ENCODE assay signal across 8 cellular contexts in the genomic region with DNA sequence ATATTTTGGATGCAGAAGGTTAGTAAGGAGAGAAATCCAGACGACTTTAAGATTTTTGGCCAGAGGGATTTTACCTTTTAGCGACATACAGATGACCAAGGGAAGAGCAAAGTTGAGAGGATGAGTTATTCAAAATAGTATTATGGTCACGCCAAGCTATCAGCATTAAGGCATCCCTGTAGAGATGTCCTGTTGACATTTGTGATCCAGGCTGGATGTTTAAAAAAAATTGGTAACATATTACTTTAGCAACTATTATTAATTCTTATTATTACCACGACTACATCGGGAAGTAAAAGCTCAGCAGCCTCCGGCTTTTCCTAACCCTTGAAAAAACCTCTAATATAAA. TPM values are rescaled to one million over a fixed set of nuclear protein-coding genes. Genes with fewer than 3 reads are reported as not detected.
DNase-seq lines count a peak whose midpoint lies in the region; ATAC-seq and FAIRE-seq lines count a peak whose summit lies in the region.

No MANE protein-coding gene starts in this region.

- peaks cover 45% of the 10 kb centered on the region for H3K4me1 Mint-ChIP-seq in activated naive CD4-positive, alpha-beta T cell treated with anti-CD3 and anti-CD28 coated beads, Interleukin-2, amount 50 U/mL, for 24 hours
- H3K4me1 Mint-ChIP-seq in activated T-helper 2 cell treated with anti-CD3 and anti-CD28 coated beads, Interferon-gamma antibody, Interleukin-2, Interleukin-4, amounts not matched to agents 10 μg/mL and 5 μg/mL and 100 μg/mL, durations not matched to agents 14 hours and 24 hours and 36 hours (ENCODE audit: low read depth), result peaks cover 21% of the 10 kb centered on the region

- H4K91ac ChIP-seq in mesenchymal stem cell (ENCODE audit: low read length), result no peak overlapping the region

- intact Hi-C loops in activated T-helper 2 cell treated with anti-CD3 and anti-CD28 coated beads, Interferon-gamma antibody, Interleukin-2, Interleukin-4, amounts not matched to agents 10 μg/mL and 5 μg/mL and 100 μg/mL, durations not matched to agents 14 hours and 24 hours and 36 hours (cut with micrococcal nuclease), result loop anchor here (1.0 kb wide), 2 partner anchors 30 to 1165 kb away; a partner anchor contains a TSS

- no peak for DNase-seq in activated naive CD4-positive, alpha-beta T cell treated with Interleukin-2 at 50 U/mL for 16 hours
- DNase-seq in activated T-helper 2 cell treated with anti-CD3 and anti-CD28 coated beads, Interferon-gamma antibody, Interleukin-2, Interleukin-4, amounts not matched to agents 10 μg/mL and 5 μg/mL and 100 μg/mL, durations not matched to agents 14 hours and 24 hours and 36 hours (ENCODE audit: low spot score), result no peak
- DNase-seq in mesenchymal stem cell (no peak), NCI-H1436 (lab: John Stamatoyannopoulos, UW) (no peak), GM19239 (ENCODE audit: insufficient read length, low spot score) (no peak)
- no peak for DNase-seq in stimulated activated CD4-positive, alpha-beta T cell treated with anti-CD3 and anti-CD28 coated beads, Interleukin-2, amount 100 ng/mL, for 24 hours

- FAIRE-seq in GM19239 (lab: Jason Lieb, UNC), result no peak

- H3K27ac Mint-ChIP-seq in activated naive CD4-positive, alpha-beta T cell treated with anti-CD3 and anti-CD28 coated beads, Interleukin-2, amount 50 U/mL, for 24 hours, result peak overlapping the region; percentile 99
- H3K27ac Mint-ChIP-seq in activated T-helper 2 cell treated with anti-CD3 and anti-CD28 coated beads, Interferon-gamma antibody, Interleukin-2, Interleukin-4, amounts not matched to agents 10 μg/mL and 5 μg/mL and 100 μg/mL, durations not matched to agents 14 hours and 24 hours and 36 hours, result peak overlapping the region; percentile 92

- no peak overlapping the region for H3K23ac ChIP-seq in mesenchymal stem cell (ENCODE audit: low read length in 2 of 2)

- no peak overlapping the region for H2BK5ac ChIP-seq in mesenchymal stem cell (ENCODE audit: low read depth, low read length, poor library complexity, severe bottlenecking)

- no peak overlapping the region for H3K4ac ChIP-seq in mesenchymal stem cell (ENCODE audit: low read depth in 1 of 2, low read length in 2 of 2)

- H3K27ac ChIP-seq in mesenchymal stem cell (ENCODE audit: low read length, poor library complexity, severe bottlenecking), result no peak overlapping the region

- H2AK5ac ChIP-seq in mesenchymal stem cell (ENCODE audit: low read length, severe bottlenecking), result no peak overlapping the region

- 11% methylated on average over 6 of the region's 6 CpGs for WGBS in mesenchymal stem cell

- no peak overlapping the region for H2AFZ ChIP-seq in mesenchymal stem cell (ENCODE audit: low read depth, low read length)

- H3K18ac ChIP-seq in mesenchymal stem cell (ENCODE audit: low read depth in 1 of 2, low read length in 2 of 2), result no peak overlapping the region

- H3K9me3 Mint-ChIP-seq in activated naive CD4-positive, alpha-beta T cell treated with anti-CD3 and anti-CD28 coated beads, Interleukin-2, amount 50 U/mL, for 24 hours, result no peaks in the 10 kb centered on the region
- H3K9me3 Mint-ChIP-seq in activated T-helper 2 cell treated with anti-CD3 and anti-CD28 coated beads, Interferon-gamma antibody, Interleukin-2, Interleukin-4, amounts not matched to agents 10 μg/mL and 5 μg/mL and 100 μg/mL, durations not matched to agents 14 hours and 24 hours and 36 hours, result no peaks in the 10 kb centered on the region

- H3K4me2 ChIP-seq in mesenchymal stem cell (ENCODE audit: low read length, poor library complexity, severe bottlenecking), result peak overlapping the region; percentile 65

- no peak overlapping the region for H2BK120ac ChIP-seq in mesenchymal stem cell (ENCODE audit: low read depth, low read length)

- H4K8ac ChIP-seq in mesenchymal stem cell (ENCODE audit: low read length), result no peak overlapping the region

- peaks cover 5 to 7% of the 10 kb centered on the region in 2 experiments for H3K36me3 ChIP-seq in mesenchymal stem cell (ENCODE audit: control insufficient read depth in 1 of 2, insufficient read depth in 2 of 2, low read depth in 1 of 2, low read length in 2 of 2)

- ATAC-seq in HG03066 (IDR thresholded peaks at IDR 0.05; ENCODE audit: low read depth, unreplicated experiment), result peak; percentile 23

- H3K79me1 ChIP-seq in mesenchymal stem cell (replicated peaks; ENCODE audit: low read length, poor library complexity, severe bottlenecking), result no peaks in the 10 kb centered on the region

- H3K9ac ChIP-seq in mesenchymal stem cell (ENCODE audit: low read length), result peak overlapping the region; percentile 98

- peaks cover 5% of the 10 kb centered on the region for H3K4me1 ChIP-seq in mesenchymal stem cell (ENCODE audit: control insufficient read depth, insufficient read depth, low read depth, low read length)

- H3K27me3 ChIP-seq in mesenchymal stem cell (ENCODE audit: control insufficient read depth in 1 of 2, insufficient read depth in 1 of 2, low read length in 2 of 2), result no peaks in the 10 kb centered on the region

- H2BK12ac ChIP-seq in mesenchymal stem cell (ENCODE audit: low read length in 2 of 2), result no peak overlapping the region

- peak overlapping the region; percentile 100 for H3K4me3 Mint-ChIP-seq in activated naive CD4-positive, alpha-beta T cell treated with anti-CD3 and anti-CD28 coated beads, Interleukin-2, amount 50 U/mL, for 24 hours
- H3K4me3 Mint-ChIP-seq in activated T-helper 2 cell treated with anti-CD3 and anti-CD28 coated beads, Interferon-gamma antibody, Interleukin-2, Interleukin-4, amounts not matched to agents 10 μg/mL and 5 μg/mL and 100 μg/mL, durations not matched to agents 14 hours and 24 hours and 36 hours (ENCODE audit: low read depth), result peak overlapping the region; percentile 82

- no peak overlapping the region for H2BK15ac ChIP-seq in mesenchymal stem cell (ENCODE audit: low read depth, poor library complexity, severe bottlenecking)

- no peaks in the 10 kb centered on the region for H3K27me3 Mint-ChIP-seq in activated naive CD4-positive, alpha-beta T cell treated with anti-CD3 and anti-CD28 coated beads, Interleukin-2, amount 50 U/mL, for 24 hours
- H3K27me3 Mint-ChIP-seq in activated T-helper 2 cell treated with anti-CD3 and anti-CD28 coated beads, Interferon-gamma antibody, Interleukin-2, Interleukin-4, amounts not matched to agents 10 μg/mL and 5 μg/mL and 100 μg/mL, durations not matched to agents 14 hours and 24 hours and 36 hours (ENCODE audit: low read depth), result no peaks in the 10 kb centered on the region

- H3K14ac ChIP-seq in mesenchymal stem cell (ENCODE audit: low read length in 2 of 2), result no peak overlapping the region

- peaks cover 17% of the 10 kb centered on the region for H3K36me3 Mint-ChIP-seq in activated naive CD4-positive, alpha-beta T cell treated with anti-CD3 and anti-CD28 coated beads, Interleukin-2, amount 50 U/mL, for 24 hours
- peaks cover 24% of the 10 kb centered on the region for H3K36me3 Mint-ChIP-seq in activated T-helper 2 cell treated with anti-CD3 and anti-CD28 coated beads, Interferon-gamma antibody, Interleukin-2, Interleukin-4, amounts not matched to agents 10 μg/mL and 5 μg/mL and 100 μg/mL, durations not matched to agents 14 hours and 24 hours and 36 hours (ENCODE audit: low read depth)

- H3K4me3 ChIP-seq in mesenchymal stem cell (ENCODE audit: insufficient read depth in 1 of 2, low read depth in 1 of 2, low read length in 2 of 2), result peak overlapping the region in 1 of 2 experiments; percentile 95

- H3K9me3 ChIP-seq in mesenchymal stem cell (ENCODE audit: control insufficient read depth, low read length), result no peaks in the 10 kb centered on the region

RNA-seq across cellular contexts. Expression of a gene that starts 0.6 kb away (rescaled TPM):
- 113 and 115 TPM in 2 replicates for total RNA-seq in activated T-helper 2 cell treated with anti-CD3 and anti-CD28 coated beads, Interferon-gamma antibody, Interleukin-2, Interleukin-4, amounts not matched to agents 10 μg/mL and 5 μg/mL and 100 μg/mL, durations not matched to agents 14 hours and 24 hours and 36 hours
- polyA plus RNA-seq in mesenchymal stem cell (2013, experiment 1 of 2), result 469 TPM
- polyA plus RNA-seq in mesenchymal stem cell (2013, experiment 2 of 2), result 482 TPM

RNA-seq across cellular contexts. Expression of a gene that starts 29.5 kb away (rescaled TPM):
- 1,375 and 1,412 TPM in 2 replicates for total RNA-seq in activated T-helper 2 cell treated with anti-CD3 and anti-CD28 coated beads, Interferon-gamma antibody, Interleukin-2, Interleukin-4, amounts not matched to agents 10 μg/mL and 5 μg/mL and 100 μg/mL, durations not matched to agents 14 hours and 24 hours and 36 hours
- polyA plus RNA-seq in mesenchymal stem cell (2013, experiment 1 of 2), result 2,289 TPM
- polyA plus RNA-seq in mesenchymal stem cell (2013, experiment 2 of 2), result 2,243 TPM
